Comparison of ENCODE assay signal across 29 cellular contexts in the genomic region with DNA sequence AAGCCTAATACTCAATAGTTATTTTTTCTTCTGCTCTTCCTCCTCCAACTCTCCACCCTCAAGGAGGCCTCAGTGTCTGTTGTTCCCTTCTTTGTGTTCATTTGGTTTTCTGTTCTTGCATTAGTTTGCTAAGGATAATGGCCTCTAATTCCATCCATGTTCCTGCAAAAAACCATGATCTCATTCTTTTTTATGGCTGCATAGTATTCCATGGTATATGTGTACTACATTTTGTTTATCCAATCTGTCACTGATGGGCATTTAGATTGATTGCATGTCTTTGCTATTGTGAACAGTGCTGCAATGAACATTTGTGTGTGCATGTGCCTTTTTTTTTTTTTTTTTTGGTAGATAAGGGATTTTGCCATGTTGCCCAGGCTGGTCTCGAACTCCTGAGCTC.
"Had no signal": no experiment of that assay in that cellular context is flagged by ENCODE, and none has a peak within 500 bp of the region (broad histone marks: within the 10 kb centered on the region; RNA-seq: fewer than 3 reads in every experiment).

No MANE protein-coding gene starts in this region.

- FAIRE-seq: astrocyte, bronchial epithelial cell, colon had no signal

- H3K36me3 ChIP-seq: brain microvascular endothelial cell, esophagus muscularis mucosa, gastroesophageal sphincter had no signal

- ATAC-seq: activated T-cell treated with anti-CD3 and anti-CD28 coated beads, Interleukin-2, amount 50 U/mL, for 72 hours; effector memory CD8-positive, alpha-beta T cell; gastroesophageal sphincter had no signal

- H3K4me1 ChIP-seq: esophagus muscularis mucosa, gastroesophageal sphincter had no signal

- H3K27me3 ChIP-seq: brain microvascular endothelial cell, esophagus muscularis mucosa, gastroesophageal sphincter had no signal

- H3K27ac ChIP-seq: brain microvascular endothelial cell, esophagus muscularis mucosa, gastroesophageal sphincter had no signal

- H3K9me3 ChIP-seq: esophagus muscularis mucosa, gastroesophageal sphincter had no signal

- DNase-seq: activated CD4-positive, alpha-beta memory T cell treated with anti-CD3 and anti-CD28 coated beads, Interleukin-2, amount 10 ng/mL, durations not matched to agents 7 days and 5 days; activated CD4-positive, alpha-beta T cell treated with anti-CD3 and anti-CD28 coated beads for 1 hour; activated CD4-positive, alpha-beta T cell treated with anti-CD3 and anti-CD28 coated beads for 4 hours; activated CD4-positive, alpha-beta T cell treated with anti-CD3 and anti-CD28 coated beads, Interleukin-2, amount 10 ng/mL, durations not matched to agents 7 days and 5 days; activated CD4-positive, alpha-beta T cell treated with anti-CD3 and anti-CD28 coated beads, Interleukin-2, amount 50 U/mL, for 4 hours; activated CD4-positive, CD25-positive, alpha-beta regulatory T cell; activated CD8-positive, alpha-beta memory T cell treated with anti-CD3 and anti-CD28 coated beads, Interleukin-2, amount 50 U/mL, for 48 hours; activated gamma-delta T cell treated with Interleukin-2 at 50 U/mL for 16 hours; activated naive CD4-positive, alpha-beta T cell treated with anti-CD3 and anti-CD28 coated beads, Interleukin-2, amount 50 U/mL, for 16 hours; activated naive CD4-positive, alpha-beta T cell treated with Interleukin-2 at 50 U/mL for 16 hours; activated T-cell treated with anti-CD3 and anti-CD28 coated beads for 4 hours; activated T-cell treated with anti-CD3 and anti-CD28 coated beads, Interleukin-2, amount 50 U/mL, for 24 hours; activated T-cell treated with anti-CD3 and anti-CD28 coated beads, Interleukin-2, amount 50 U/mL, for 72 hours; amniotic stem cell; anterior cingulate cortex; brain microvascular endothelial cell; cortex of kidney; dermis blood vessel endothelial cell; effector CD4-positive, alpha-beta T cell; effector memory CD8-positive, alpha-beta T cell; erythroblast; foreskin melanocyte; head of caudate nucleus; T-helper 2 cell had no signal

- H3K4me3 ChIP-seq: esophagus muscularis mucosa, gastroesophageal sphincter had no signal
